12 cellular contexts compared by ENCODE assay signal in the genomic region with DNA sequence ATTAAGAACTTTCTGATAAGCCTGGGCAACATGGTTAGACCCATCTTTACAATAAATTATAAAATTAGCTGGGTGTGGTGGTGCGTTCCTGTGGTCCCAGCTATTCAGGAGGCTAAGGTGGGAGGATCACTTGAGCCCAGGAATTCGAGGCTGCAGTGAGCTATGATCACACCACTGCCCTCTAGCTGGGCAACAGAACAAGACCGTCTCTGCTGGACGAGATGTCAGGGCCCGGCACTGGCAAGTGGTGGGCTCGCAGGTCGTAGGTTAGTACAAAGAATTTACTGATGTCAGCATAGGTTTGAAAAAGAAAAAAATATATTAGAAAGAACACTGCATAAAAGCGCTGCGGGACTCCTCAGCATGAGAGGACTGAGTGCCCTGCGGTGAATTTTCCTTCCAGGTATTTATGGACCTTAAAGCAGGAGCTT.
"Had no signal": no experiment of that assay in that cellular context is flagged by ENCODE, and none has a peak within 500 bp of the region (broad histone marks: within the 10 kb centered on the region; RNA-seq: fewer than 3 reads in every experiment).

No MANE protein-coding gene starts in this region.

- H3K36me3 ChIP-seq: breast epithelium, uterus had no signal

- H3K27me3 ChIP-seq: breast epithelium, esophagus squamous epithelium, stomach, uterus had no signal

- ATAC-seq: activated CD4-positive, alpha-beta T cell treated with anti-CD3 and anti-CD28 coated beads for 36 hours; activated CD8-positive, alpha-beta T cell treated with anti-CD3 and anti-CD28 coated beads, Interleukin-2, amount 10 ng/mL, durations not matched to agents 7 days and 5 days had no signal

- DNase-seq: activated CD4-positive, alpha-beta T cell treated with anti-CD3 and anti-CD28 coated beads for 36 hours; activated CD8-positive, alpha-beta memory T cell treated with anti-CD3 and anti-CD28 coated beads, Interleukin-2, amount 50 U/mL, for 48 hours; activated CD8-positive, alpha-beta T cell treated with anti-CD3 and anti-CD28 coated beads, Interleukin-2, amount 10 ng/mL, durations not matched to agents 7 days and 5 days; activated naive CD8-positive, alpha-beta T cell treated with anti-CD3 and anti-CD28 coated beads, Interleukin-2, amount 10 ng/mL, durations not matched to agents 7 days and 5 days; anterior cingulate cortex; esophagus squamous epithelium; foreskin fibroblast; glutamatergic neuron; stomach; uterus had no signal

- H3K4me3 ChIP-seq: breast epithelium, esophagus squamous epithelium, skin epidermis, stomach, uterus had no signal

- H3K27ac ChIP-seq: breast epithelium, esophagus squamous epithelium, skin epidermis, stomach, uterus had no signal

- H3K9me3 ChIP-seq: breast epithelium, esophagus squamous epithelium, stomach, uterus had no signal

- H3K4me1 ChIP-seq: breast epithelium, uterus had no signal
